In the genomic region with DNA sequence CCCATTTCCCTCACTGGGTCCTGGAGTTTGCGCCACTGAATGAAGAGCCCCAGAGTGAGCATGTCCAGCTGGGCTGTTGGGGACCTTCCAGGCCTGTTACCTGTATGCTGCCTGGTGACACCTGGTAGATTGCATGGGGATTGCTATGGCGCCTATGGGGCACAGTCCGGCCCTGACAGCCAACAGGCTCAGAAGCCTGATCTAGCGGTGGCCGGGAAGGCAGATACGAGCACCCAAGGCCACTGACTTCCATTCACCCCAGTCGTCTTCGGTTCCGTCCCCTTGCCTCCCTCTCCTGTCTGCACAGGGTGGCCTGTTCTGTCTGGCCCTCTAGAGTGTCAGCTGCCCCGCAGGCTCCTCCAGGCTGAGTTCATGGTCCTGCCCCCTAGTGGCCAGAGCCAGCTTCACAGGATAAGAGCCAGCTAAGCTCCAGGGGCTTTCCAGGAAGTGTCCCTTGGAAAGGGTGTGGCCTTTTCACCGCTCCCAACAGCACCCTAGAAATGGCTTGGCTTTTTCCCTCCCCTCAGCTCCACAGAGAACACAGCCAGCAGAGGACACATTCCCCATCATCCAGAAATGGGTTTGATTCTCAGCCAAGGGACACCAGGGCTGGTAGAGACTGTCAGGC, we compare ENCODE assay signal across 8 cellular contexts.
DNase-seq lines count a peak whose midpoint lies in the region; ATAC-seq, FAIRE-seq and TF ChIP-seq lines count a peak whose summit lies in the region.
"Not testable (repeated sequence)": the region's sequence is repeated elsewhere in the genome, so short reads cannot be mapped to it uniquely, and the experiment has no call there.

No MANE protein-coding gene starts in this region.

- not testable (repeated sequence) for BruUV-seq in PC-9 (replicated peaks; lab: Mats Ljungman, UMichigan)

- H3K36me3 ChIP-seq in KMS-11 (ENCODE audit: insufficient read depth); PC-9 (ENCODE audit: low read depth); pancreas; upper lobe of right lung: not testable (repeated sequence)

- not testable (repeated sequence) for H4K20me1 ChIP-seq in KMS-11 (ENCODE audit: insufficient read depth); PC-9 (ENCODE audit: insufficient read depth)

- peak; percentile 43 to 71 for DNase-seq in PC-9
- DNase-seq in activated CD8-positive, alpha-beta T cell treated with anti-CD3 and anti-CD28 coated beads, Interleukin-2, amount 10 ng/mL, durations not matched to agents 7 days and 5 days: peak; percentile 62
- DNase-seq in cerebellar cortex (ENCODE audit: low spot score): peak; percentile 56
- peak; percentile 56 for DNase-seq in iPS-NIHi11 (ENCODE audit: low spot score)
- DNase-seq in pancreas: peak in 2 of 6 donors; percentile 42 to 43
- peak; percentile 35 for DNase-seq in upper lobe of right lung

- not testable (repeated sequence) for H3K9me3 ChIP-seq in PC-9 (ENCODE audit: insufficient read depth, low read depth); pancreas; upper lobe of right lung

- H3K4me1 ChIP-seq in KMS-11 (ENCODE audit: low read depth, poor library complexity, severe bottlenecking): peaks cover 25% of the 10 kb centered on the region
- H3K4me1 ChIP-seq in PC-9 (replicated peaks; ENCODE audit: insufficient read depth); pancreas; upper lobe of right lung: not testable (repeated sequence)

- H3K9me2 ChIP-seq in PC-9 (ENCODE audit: insufficient read depth): not testable (repeated sequence)

- 38 to 45% methylated on average over 10 to 11 of the region's 11 CpGs for WGBS in pancreas, 2 donors

- intact Hi-C loops in PC-9 (cut with micrococcal nuclease; ENCODE audit: unreplicated experiment); pancreas (cut with DNase I); upper lobe of right lung (cut with DNase I): not testable (repeated sequence)

- H2AFZ ChIP-seq in KMS-11 (ENCODE audit: low read depth): peak overlapping the region; percentile 54; the same call in 1 of the 2 replicates
- not testable (repeated sequence) for H2AFZ ChIP-seq in PC-9

- peak; percentile 80 for ATAC-seq in activated CD8-positive, alpha-beta T cell treated with anti-CD3 and anti-CD28 coated beads, Interleukin-2, amount 10 ng/mL, durations not matched to agents 7 days and 5 days
- peak; percentile 65 to 86 (median 74) for ATAC-seq in pancreas
- peak; percentile 88 for ATAC-seq in upper lobe of right lung

- peak; percentile 27 for FAIRE-seq in G401.6 (lab: Jason Lieb, UNC)
- FAIRE-seq in pancreas (lab: Jason Lieb, UNC): not testable (repeated sequence)

- not testable (repeated sequence) for H3K4me3 ChIP-seq in KMS-11 (IDR thresholded peaks at IDR 0.05; ENCODE audit: insufficient read depth, low read depth, low read length); PC-9; pancreas; upper lobe of right lung

- H3K36me3 Mint-ChIP-seq in activated CD8-positive, alpha-beta T cell treated with anti-CD3 and anti-CD28 coated beads, Interleukin-2, amount 10 ng/mL, durations not matched to agents 7 days and 5 days (ENCODE audit: low read depth): not testable (repeated sequence)

- H3K4me3 Mint-ChIP-seq in activated CD8-positive, alpha-beta T cell treated with anti-CD3 and anti-CD28 coated beads, Interleukin-2, amount 10 ng/mL, durations not matched to agents 7 days and 5 days: not testable (repeated sequence)

- H3K27ac Mint-ChIP-seq in activated CD8-positive, alpha-beta T cell treated with anti-CD3 and anti-CD28 coated beads, Interleukin-2, amount 10 ng/mL, durations not matched to agents 7 days and 5 days: not testable (repeated sequence)

- not testable (repeated sequence) for H3K27me3 ChIP-seq in KMS-11 (ENCODE audit: insufficient read depth, low read depth); pancreas; upper lobe of right lung
- H3K27me3 ChIP-seq in PC-9 (ENCODE audit: insufficient read depth, low read depth): peaks cover 14% of the 10 kb centered on the region; the same call in 1 of the 2 replicates

- CTCF ChIA-PET in PC-9 (lab: Charles Lee): interaction anchor here (0.6 to 0.7 kb wide), 2 partner anchors 31 to 173 kb away, joined by 4 to 6 read pairs; no protein-coding TSS in a partner anchor
- CTCF ChIA-PET in activated CD8-positive, alpha-beta T cell treated with anti-CD3 and anti-CD28 coated beads, Interleukin-2, amount 10 ng/mL, durations not matched to agents 7 days and 5 days (lab: Charles Lee): interaction anchor here (0.7 to 1.4 kb wide), 5 partner anchors 20 to 123 kb away, joined by 3 to 5 read pairs (median 3); no protein-coding TSS in a partner anchor

- not testable (repeated sequence) for H3K9me3 Mint-ChIP-seq in activated CD8-positive, alpha-beta T cell treated with anti-CD3 and anti-CD28 coated beads, Interleukin-2, amount 10 ng/mL, durations not matched to agents 7 days and 5 days (ENCODE audit: insufficient read depth)

- H3K4me1 Mint-ChIP-seq in activated CD8-positive, alpha-beta T cell treated with anti-CD3 and anti-CD28 coated beads, Interleukin-2, amount 10 ng/mL, durations not matched to agents 7 days and 5 days (ENCODE audit: low read depth): not testable (repeated sequence)

- TF ChIP-seq CTCF in KMS-11 (conservative IDR thresholded peaks at IDR 0.05; ENCODE audit: low read depth, low read length) (peak; percentile 81), PC-9 (conservative IDR thresholded peaks at IDR 0.05) (peak; percentile 80), pancreas (IDR thresholded peaks at IDR 0.05) (peak in 1 of 4 donors; percentile 18), upper lobe of right lung (IDR thresholded peaks at IDR 0.05) (peak; percentile 25)

- not testable (repeated sequence) for H3K9ac ChIP-seq in KMS-11

- not testable (repeated sequence) for H3K27me3 Mint-ChIP-seq in activated CD8-positive, alpha-beta T cell treated with anti-CD3 and anti-CD28 coated beads, Interleukin-2, amount 10 ng/mL, durations not matched to agents 7 days and 5 days (ENCODE audit: low read depth)

- H3K4me2 ChIP-seq in KMS-11: peak overlapping the region; percentile 39; the same call in 1 of the 2 replicates
- H3K4me2 ChIP-seq in PC-9: not testable (repeated sequence)

- H3K27ac ChIP-seq in KMS-11, PC-9, pancreas, upper lobe of right lung: not testable (repeated sequence)

- POLR2A ChIA-PET in PC-9 (lab: Charles Lee; ENCODE audit: unreplicated experiment): interaction anchor here (0.6 kb wide), 1 partner anchor 135 kb away, joined by 23 read pairs; a partner anchor contains a TSS
- POLR2A ChIA-PET in activated CD8-positive, alpha-beta T cell treated with anti-CD3 and anti-CD28 coated beads, Interleukin-2, amount 10 ng/mL, durations not matched to agents 7 days and 5 days (lab: Charles Lee): not testable (repeated sequence)

- not testable (repeated sequence) for H3F3A ChIP-seq in PC-9 (ENCODE audit: insufficient read depth, low read depth)

- not testable (repeated sequence) for H3K79me2 ChIP-seq in KMS-11 (ENCODE audit: insufficient read depth, low read depth); PC-9 (ENCODE audit: low read depth)
